ENCODE assay signal across 25 cellular contexts in the genomic region with DNA sequence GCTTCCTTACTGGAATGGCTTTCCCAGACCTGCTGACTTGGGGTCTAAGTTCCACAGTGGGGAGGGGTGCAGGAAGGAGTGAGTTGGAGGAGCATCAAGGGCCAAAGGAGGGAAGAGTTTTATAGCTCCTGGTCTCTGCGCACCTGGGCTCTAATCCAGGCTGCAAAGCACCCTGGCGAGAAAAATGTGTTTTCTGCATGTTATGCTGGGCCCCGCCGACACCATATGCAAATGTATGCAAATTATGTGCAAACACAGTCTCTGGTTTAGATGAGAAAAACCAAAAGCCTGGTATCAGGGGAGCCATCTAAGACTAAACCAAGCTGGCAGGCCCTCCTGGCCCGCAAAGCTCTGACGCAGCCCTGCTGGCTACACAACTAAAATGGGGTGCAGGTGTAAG.
DNase-seq lines count a peak whose midpoint lies in the region; ATAC-seq and TF ChIP-seq lines count a peak whose summit lies in the region.
"Had no signal": no experiment of that assay in that cellular context is flagged by ENCODE, and none has a peak within 500 bp of the region (broad histone marks: within the 10 kb centered on the region; RNA-seq: fewer than 3 reads in every experiment).

No MANE protein-coding gene starts in this region.

- H3K9me3 Mint-ChIP-seq in natural killer cell treated with Interleukin-12 subunit alpha and Interleukin-12 subunit beta and Interleukin-15 and Interleukin-18, amount 100 ng/mL, for 72 hours: no peaks in the 10 kb centered on the region
- H3K9me3 Mint-ChIP-seq in natural killer cell (peaks cover 3% of the 10 kb centered on the region in 2 donors), WTC11 (no peaks in the 10 kb centered on the region), memory B cell (peaks cover 2% of the 10 kb centered on the region)

- ATAC-seq in natural killer cell treated with Interleukin-12 subunit alpha and Interleukin-12 subunit beta and Interleukin-15 and Interleukin-18, amount 100 ng/mL, for 72 hours: no peak
- ATAC-seq in natural killer cell (no peak), WTC11 (peak; percentile 74), memory B cell (ENCODE audit: low read depth) (peak; percentile 73)
- ATAC-seq: A549, HepG2 had no signal

- H3K4me1 Mint-ChIP-seq in natural killer cell treated with Interleukin-12 subunit alpha and Interleukin-12 subunit beta and Interleukin-15 and Interleukin-18, amount 100 ng/mL, for 72 hours (ENCODE audit: low read depth in 2 of 2): no peaks in the 10 kb centered on the region
- H3K4me1 Mint-ChIP-seq in natural killer cell (peaks cover 0 to 6% of the 10 kb centered on the region in 2 donors), WTC11 (peaks cover 19% of the 10 kb centered on the region), memory B cell (peaks cover 35% of the 10 kb centered on the region)
- H3K4me1 Mint-ChIP-seq: CD4-positive, alpha-beta memory T cell had no signal

- CTCF ChIA-PET in WTC11 (lab: Charles Lee): interaction anchor here (1.2 to 1.8 kb wide), 4 partner anchors 9 to 108 kb away, joined by 3 to 9 read pairs (median 5); no protein-coding TSS in a partner anchor

- 38 to 41% methylated on average over 6 of the region's 6 CpGs for WGBS in lower leg skin, 2 donors

- no peak overlapping the region for H3K4me3 Mint-ChIP-seq in natural killer cell treated with Interleukin-12 subunit alpha and Interleukin-12 subunit beta and Interleukin-15 and Interleukin-18, amount 100 ng/mL, for 72 hours
- H3K4me3 Mint-ChIP-seq in natural killer cell: no peak overlapping the region
- no peak overlapping the region for H3K4me3 Mint-ChIP-seq in WTC11
- no peak overlapping the region for H3K4me3 Mint-ChIP-seq in memory B cell
- H3K4me3 Mint-ChIP-seq: CD4-positive, alpha-beta memory T cell had no signal

- intact Hi-C loops in natural killer cell (cut with micrococcal nuclease) (no loop called here), lower leg skin (cut with DNase I; ENCODE audit: low total_unique reads) (loop anchor here (10.0 kb wide), 1 partner anchor 99 kb away; a partner anchor contains a TSS)

- DNase-seq in natural killer cell treated with Interleukin-12 subunit alpha and Interleukin-12 subunit beta and Interleukin-15 and Interleukin-18, amount 100 ng/mL, for 72 hours (ENCODE audit: low spot score): peak; percentile 32
- DNase-seq in natural killer cell (no peak), WTC11 (ENCODE audit: low spot score) (peak; percentile 38), memory B cell (ENCODE audit: low spot score in 2 of 2) (no peak), lower leg skin (ENCODE audit: low spot score in 2 of 2) (no peak), NCI-H1105 (lab: John Stamatoyannopoulos, UW) (no peak)
- DNase-seq in activated CD8-positive, alpha-beta memory T cell treated with anti-CD3 and anti-CD28 coated beads, Interleukin-2, amount 50 U/mL, for 48 hours: no peak
- DNase-seq: CD4-positive, alpha-beta memory T cell; DMS153; GDM1; GOT3; KBM-7; MV-4-11; NCI-H1436 treated with DMSO at 0.1 percent for 48 hours; NCI-H2029 treated with DMSO at 0.1 percent for 48 hours; NCI-H2171; NCI-H446; NCI-H774; OCI-M1; SHP77 treated with DMSO at 0.1 percent for 48 hours; SK-N-SH had no signal

- no peak for TF ChIP-seq POLR2A in lower leg skin (IDR thresholded peaks at IDR 0.05)

- peaks cover 15 to 28% of the 10 kb centered on the region in 2 donors for H3K27me3 Mint-ChIP-seq in natural killer cell treated with Interleukin-12 subunit alpha and Interleukin-12 subunit beta and Interleukin-15 and Interleukin-18, amount 100 ng/mL, for 72 hours
- H3K27me3 Mint-ChIP-seq in natural killer cell (ENCODE audit: low read depth in 2 of 2) (peaks cover 26 to 31% of the 10 kb centered on the region in 2 donors), WTC11 (ENCODE audit: low read depth) (peaks cover 45% of the 10 kb centered on the region), memory B cell (peaks cover 18% of the 10 kb centered on the region)

- TF ChIP-seq CTCF in natural killer cell (IDR thresholded peaks at IDR 0.05): no peak
- no peak for TF ChIP-seq CTCF in WTC11 (IDR thresholded peaks at IDR 0.05)
- no peak for TF ChIP-seq CTCF in lower leg skin (IDR thresholded peaks at IDR 0.05)

- POLR2A ChIA-PET in WTC11 (lab: Charles Lee): no interaction called here

- no peak overlapping the region for H3K4me3 ChIP-seq in lower leg skin (ENCODE audit: low read depth, poor library complexity, severe bottlenecking)
- H3K4me3 ChIP-seq: A549, BLaER1 had no signal

- H3K27ac Mint-ChIP-seq in natural killer cell treated with Interleukin-12 subunit alpha and Interleukin-12 subunit beta and Interleukin-15 and Interleukin-18, amount 100 ng/mL, for 72 hours: no peak overlapping the region
- H3K27ac Mint-ChIP-seq in natural killer cell (no peak overlapping the region), WTC11 (no peak overlapping the region), memory B cell (no peak overlapping the region)
- H3K27ac Mint-ChIP-seq: CD4-positive, alpha-beta memory T cell had no signal

- H3K36me3 Mint-ChIP-seq in natural killer cell treated with Interleukin-12 subunit alpha and Interleukin-12 subunit beta and Interleukin-15 and Interleukin-18, amount 100 ng/mL, for 72 hours: no peaks in the 10 kb centered on the region
- H3K36me3 Mint-ChIP-seq in natural killer cell (no peaks in the 10 kb centered on the region), WTC11 (no peaks in the 10 kb centered on the region), memory B cell (no peaks in the 10 kb centered on the region)
- H3K36me3 Mint-ChIP-seq: CD4-positive, alpha-beta memory T cell had no signal

- H3K27ac ChIP-seq in temporal lobe (ENCODE audit: low read depth, low read length): peak overlapping the region; percentile 23
- H3K27ac ChIP-seq: A549, BLaER1 had no signal

TF ChIP-seq in WTC11, 78 proteins besides CTCF, POLR2A, EP300 and RAD21:
- TF ChIP-seq, protein P1, sequence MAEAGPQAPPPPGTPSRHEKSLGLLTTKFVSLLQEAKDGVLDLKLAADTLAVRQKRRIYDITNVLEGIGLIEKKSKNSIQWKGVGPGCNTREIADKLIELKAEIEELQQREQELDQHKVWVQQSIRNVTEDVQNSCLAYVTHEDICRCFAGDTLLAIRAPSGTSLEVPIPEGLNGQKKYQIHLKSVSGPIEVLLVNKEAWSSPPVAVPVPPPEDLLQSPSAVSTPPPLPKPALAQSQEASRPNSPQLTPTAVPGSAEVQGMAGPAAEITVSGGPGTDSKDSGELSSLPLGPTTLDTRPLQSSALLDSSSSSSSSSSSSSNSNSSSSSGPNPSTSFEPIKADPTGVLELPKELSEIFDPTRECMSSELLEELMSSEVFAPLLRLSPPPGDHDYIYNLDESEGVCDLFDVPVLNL (CRISPR knock-in tag; IDR thresholded peaks at IDR 0.05; ENCODE audit: borderline replicate concordance, low read depth): no peak
- no peak for TF ChIP-seq TEAD4 (CRISPR knock-in tag; IDR thresholded peaks at IDR 0.05)
- TF ChIP-seq ZNF416 (CRISPR knock-in tag; IDR thresholded peaks at IDR 0.05): no peak
- TF ChIP-seq CREM (CRISPR knock-in tag; IDR thresholded peaks at IDR 0.05): no peak
- TF ChIP-seq, protein P2, sequence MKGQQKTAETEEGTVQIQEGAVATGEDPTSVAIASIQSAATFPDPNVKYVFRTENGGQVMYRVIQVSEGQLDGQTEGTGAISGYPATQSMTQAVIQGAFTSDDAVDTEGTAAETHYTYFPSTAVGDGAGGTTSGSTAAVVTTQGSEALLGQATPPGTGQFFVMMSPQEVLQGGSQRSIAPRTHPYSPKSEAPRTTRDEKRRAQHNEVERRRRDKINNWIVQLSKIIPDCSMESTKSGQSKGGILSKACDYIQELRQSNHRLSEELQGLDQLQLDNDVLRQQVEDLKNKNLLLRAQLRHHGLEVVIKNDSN (CRISPR knock-in tag; IDR thresholded peaks at IDR 0.05): no peak
- TF ChIP-seq, protein P3, sequence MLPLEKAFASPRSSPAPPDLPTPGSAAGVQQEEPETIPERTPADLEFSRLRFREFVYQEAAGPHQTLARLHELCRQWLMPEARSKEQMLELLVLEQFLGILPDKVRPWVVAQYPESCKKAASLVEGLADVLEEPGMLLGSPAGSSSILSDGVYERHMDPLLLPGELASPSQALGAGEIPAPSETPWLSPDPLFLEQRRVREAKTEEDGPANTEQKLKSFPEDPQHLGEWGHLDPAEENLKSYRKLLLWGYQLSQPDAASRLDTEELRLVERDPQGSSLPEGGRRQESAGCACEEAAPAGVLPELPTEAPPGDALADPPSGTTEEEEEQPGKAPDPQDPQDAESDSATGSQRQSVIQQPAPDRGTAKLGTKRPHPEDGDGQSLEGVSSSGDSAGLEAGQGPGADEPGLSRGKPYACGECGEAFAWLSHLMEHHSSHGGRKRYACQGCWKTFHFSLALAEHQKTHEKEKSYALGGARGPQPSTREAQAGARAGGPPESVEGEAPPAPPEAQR (CRISPR knock-in tag; IDR thresholded peaks at IDR 0.05): no peak
- TF ChIP-seq ZNF138 (CRISPR knock-in tag; conservative IDR thresholded peaks at IDR 0.05): no peak
- no peak for TF ChIP-seq NR1H2 (CRISPR knock-in tag; IDR thresholded peaks at IDR 0.05)
- no peak for TF ChIP-seq ESRRA (CRISPR knock-in tag; IDR thresholded peaks at IDR 0.05; ENCODE audit: borderline replicate concordance)
- TF ChIP-seq NR2C2 (CRISPR knock-in tag; IDR thresholded peaks at IDR 0.05): no peak
TF ChIP-seq in WTC11: peak in this region for 0.

Comparison
In these comparisons a context has a peak if more than half of its experiments do, and no peak if none do; other contexts are left out.
1. DNase-seq: peak in natural killer cell treated with Interleukin-12 subunit alpha and Interleukin-12 subunit beta and Interleukin-15 and Interleukin-18, amount 100 ng/mL, for 72 hours (single experiment) and WTC11 (single experiment); none in natural killer cell (single experiment), memory B cell (0 of 2), lower leg skin (0 of 2), activated CD8-positive, alpha-beta memory T cell treated with anti-CD3 and anti-CD28 coated beads, Interleukin-2, amount 50 U/mL, for 48 hours (single experiment) and NCI-H1105 (single experiment).
2. ATAC-seq: peak in WTC11 (single experiment) and memory B cell (single experiment); none in natural killer cell treated with Interleukin-12 subunit alpha and Interleukin-12 subunit beta and Interleukin-15 and Interleukin-18, amount 100 ng/mL, for 72 hours (0 of 2) and natural killer cell (0 of 3).